ENCODE assay signal across 8 cellular contexts in genomic region chr5:134070979-134071849, GRCh38. TPM values are rescaled to one million over a fixed set of nuclear protein-coding genes. Genes with fewer than 3 reads are reported as not detected.
DNase-seq lines count a peak whose midpoint lies in the region; ATAC-seq and TF ChIP-seq lines count a peak whose summit lies in the region.

No MANE protein-coding gene starts in this region.

- H3K36me3 Mint-ChIP-seq in activated naive CD8-positive, alpha-beta T cell treated with anti-CD3 and anti-CD28 coated beads for 36 hours: peaks cover 3% of the 10 kb centered on the region

- peak overlapping the region; percentile 40 for H3K4me3 ChIP-seq in AG10803 (ENCODE audit: low read length)
- H3K4me3 ChIP-seq in HCT116 (replicated peaks in 1 of 2; ENCODE audit: low read depth in 1 of 2, low read length in 2 of 2): no peak overlapping the region

- no TSS peak for BruUV-seq in HCT116 (replicated peaks; lab: Mats Ljungman, UMichigan)

- ATAC-seq in HCT116: no peak
- ATAC-seq in HG02970 (IDR thresholded peaks at IDR 0.05; ENCODE audit: low FRiP score, unreplicated experiment): no peak

- no peak for TF ChIP-seq POLR2A in HCT116 (IDR thresholded peaks at IDR 0.05; ENCODE audit: borderline replicate concordance, extremely low read depth, insufficient read depth, insufficient read length)

- H3K27ac ChIP-seq in HCT116 (ENCODE audit: low read depth, low read length): no peak overlapping the region

- RAD21 ChIA-PET in HCT116 (lab: Charles Lee; ENCODE audit: low non-redundant PET in 1 of 2, low total read pairs in 2 of 2, uncharacterized antibody in 2 of 2, unreplicated experiment in 2 of 2): no interaction called here

- no peak overlapping the region for H3K4me2 ChIP-seq in HCT116 (ENCODE audit: low read length)

- H3K4me1 ChIP-seq in HCT116 (ENCODE audit: control insufficient read depth in 1 of 2, insufficient read depth in 2 of 2, low read length in 2 of 2): no peaks in the 10 kb centered on the region

- H2AFZ ChIP-seq in HCT116 (ENCODE audit: low read depth, low read length, poor library complexity, severe bottlenecking): no peak overlapping the region

- no peaks in the 10 kb centered on the region for H4K20me1 ChIP-seq in HCT116 (ENCODE audit: insufficient read depth)

- peak overlapping the region; percentile 93 for H3K27ac Mint-ChIP-seq in activated naive CD8-positive, alpha-beta T cell treated with anti-CD3 and anti-CD28 coated beads for 36 hours

- peak overlapping the region; percentile 60 for H3K4me3 Mint-ChIP-seq in activated naive CD8-positive, alpha-beta T cell treated with anti-CD3 and anti-CD28 coated beads for 36 hours

- no peaks in the 10 kb centered on the region for H3K79me2 ChIP-seq in HCT116 (ENCODE audit: insufficient read depth, low read length)

- peaks cover 59% of the 10 kb centered on the region for H3K4me1 Mint-ChIP-seq in activated naive CD8-positive, alpha-beta T cell treated with anti-CD3 and anti-CD28 coated beads for 36 hours

- CTCF ChIA-PET in HCT116 (lab: Charles Lee): no interaction called here

- H3K9me2 ChIP-seq in HCT116 (ENCODE audit: insufficient read depth): no peaks in the 10 kb centered on the region

- no peaks in the 10 kb centered on the region for H3K27me3 Mint-ChIP-seq in activated naive CD8-positive, alpha-beta T cell treated with anti-CD3 and anti-CD28 coated beads for 36 hours

- POLR2A ChIA-PET in HCT116 (lab: Charles Lee): no interaction called here

- no peaks in the 10 kb centered on the region for H3K36me3 ChIP-seq in HCT116 (ENCODE audit: control insufficient read depth in 1 of 2, insufficient read depth in 2 of 2, low read length in 2 of 2)

- H3K9me3 Mint-ChIP-seq in activated naive CD8-positive, alpha-beta T cell treated with anti-CD3 and anti-CD28 coated beads for 36 hours: peaks cover 2% of the 10 kb centered on the region

- no peak for DNase-seq in AG10803 (ENCODE audit: low read depth)
- no peak for DNase-seq in HCT116 (ENCODE audit: low read depth, low spot score)
- peak; percentile 73 for DNase-seq in activated naive CD8-positive, alpha-beta T cell treated with anti-CD3 and anti-CD28 coated beads for 36 hours
- peak; percentile 76 for DNase-seq in islet precursor cell
- DNase-seq in stimulated activated CD8-positive, alpha-beta memory T cell treated with anti-CD3 and anti-CD28 coated beads, Interleukin-15, amount 100 ng/mL, for 48 hours (ENCODE audit: low read depth in 2 of 2): peak; percentile 39 to 40
- no peak for DNase-seq in NCI-H2196 (lab: John Stamatoyannopoulos, UW; ENCODE audit: unreplicated experiment)
- no peak for DNase-seq in NCI-H446 (lab: John Stamatoyannopoulos, UW)

- no peak overlapping the region for H3K9ac ChIP-seq in HCT116 (ENCODE audit: low read length)

- intact Hi-C loops in HCT116 (cut with micrococcal nuclease): no loop called here

- H3K9me3 ChIP-seq in HCT116 (ENCODE audit: control insufficient read depth in 1 of 2, insufficient read depth in 1 of 2, low read depth in 1 of 2, low read length in 2 of 2): no peaks in the 10 kb centered on the region

- no peak for TF ChIP-seq RAD21 in HCT116 (IDR thresholded peaks at IDR 0.05; ENCODE audit: low read depth)

- TF ChIP-seq CTCF in AG10803 (conservative IDR thresholded peaks at IDR 0.05; ENCODE audit: low read length) (no peak), HCT116 (IDR thresholded peaks at IDR 0.05 in 2 of 3, conservative IDR thresholded peaks at IDR 0.05 in 1 of 3; ENCODE audit: borderline replicate concordance in 1 of 3, insufficient read depth in 1 of 3, low read depth in 2 of 3, low read length in 2 of 3) (no peak)

- no peaks in the 10 kb centered on the region for H3K27me3 ChIP-seq in HCT116 (ENCODE audit: insufficient read depth, low read length)

TF ChIP-seq in HCT116, 20 proteins besides CTCF, POLR2A, EP300 and RAD21:
- TF ChIP-seq TCF7L2 (IDR thresholded peaks at IDR 0.05; ENCODE audit: borderline replicate concordance, extremely low read depth, insufficient read depth, insufficient read length) (peak; percentile 92), JUND (IDR thresholded peaks at IDR 0.05) (no peak), ZFX (IDR thresholded peaks at IDR 0.05) (no peak)

RNA-seq across cellular contexts. Expression of gene TCF7, which starts 43.3 kb away (rescaled TPM):
- total RNA-seq in HCT116 (2021; ENCODE audit: unreplicated experiment): 17.8 TPM
- 11.1 and 11.3 TPM in 2 replicates for polyA plus RNA-seq in HCT116 (2012)
- total RNA-seq in activated naive CD8-positive, alpha-beta T cell treated with anti-CD3 and anti-CD28 coated beads for 36 hours: 10 to 100 TPM; 66.4 to 68.7 TPM

Comparison
In these comparisons a context has a peak if more than half of its experiments do, and no peak if none do; other contexts are left out.
1. DNase-seq: peak in activated naive CD8-positive, alpha-beta T cell treated with anti-CD3 and anti-CD28 coated beads for 36 hours (single experiment), islet precursor cell (single experiment) and stimulated activated CD8-positive, alpha-beta memory T cell treated with anti-CD3 and anti-CD28 coated beads, Interleukin-15, amount 100 ng/mL, for 48 hours (2 of 2); none in AG10803 (single experiment), HCT116 (single experiment), NCI-H2196 (single experiment) and NCI-H446 (0 of 2).